ENCODE assay signal across 8 cellular contexts in genomic region chr15:62896380-62896866, GRCh38.
DNase-seq lines count a peak whose midpoint lies in the region; ATAC-seq and TF ChIP-seq lines count a peak whose summit lies in the region.
"Had no signal": no experiment of that assay in that cellular context is flagged by ENCODE, and none has a peak within 500 bp of the region (broad histone marks: within the 10 kb centered on the region; RNA-seq: fewer than 3 reads in every experiment).

No MANE protein-coding gene starts in this region.

- H3K27ac ChIP-seq in IMR-90 (ENCODE audit: insufficient read depth, low read length) = peak overlapping the region; percentile 100
- H3K27ac ChIP-seq in brain microvascular endothelial cell = peak overlapping the region; percentile 100
- H3K27ac ChIP-seq in thymus (ENCODE audit: low read depth) = peak overlapping the region; percentile 3
- H3K27ac ChIP-seq in upper lobe of right lung = no peak overlapping the region

- in situ Hi-C loops in IMR-90 (cut with MboI; ENCODE audit: low sequenced_read_pairs) (loop anchor here (10.0 kb wide), 1 partner anchor 148 kb away; the partner anchor contains the start of gene TPM1), brain microvascular endothelial cell (cut with HindIII; ENCODE audit: low pct_ligation_motif_present, low sequenced_read_pairs) (no loop called here)

- H3K79me1 ChIP-seq in IMR-90 (ENCODE audit: low read depth in 1 of 2, low read length in 2 of 2) = peaks cover 0 to 9% of the 10 kb centered on the region in 2 experiments; a peak in 2 of 4 replicates

- BruUV-seq in IMR-90 (replicated peaks; lab: Mats Ljungman, UMichigan) = no TSS peak

- peak overlapping the region; percentile 98 for H2AK9ac ChIP-seq in IMR-90 (replicated peaks; ENCODE audit: low read depth, low read length, poor library complexity)

- peak overlapping the region; percentile 98 for H2BK20ac ChIP-seq in IMR-90 (ENCODE audit: low read depth, low read length)

- no peak for TF ChIP-seq CTCF in IMR-90 (conservative IDR thresholded peaks at IDR 0.05; ENCODE audit: low read depth, low read length)
- TF ChIP-seq CTCF in brain microvascular endothelial cell (IDR thresholded peaks at IDR 0.05; ENCODE audit: low read depth, low read length, missing control alignments) = no peak
- no peak for TF ChIP-seq CTCF in upper lobe of right lung (IDR thresholded peaks at IDR 0.05)

- POLR2A ChIA-PET in IMR-90 (lab: Charles Lee; ENCODE audit: unreplicated experiment) = interaction anchor here (0.6 to 1.8 kb wide), 4 partner anchors 21 to 151 kb away, joined by 3 to 8 read pairs (median 6); no protein-coding TSS in a partner anchor

- H4K5ac ChIP-seq in IMR-90 (ENCODE audit: low read depth, low read length) = peak overlapping the region; percentile 99

- H3K9me1 ChIP-seq in IMR-90 (ENCODE audit: insufficient read depth, low read length) = peaks cover 25% of the 10 kb centered on the region

- TF ChIP-seq RAD21 in IMR-90 (IDR thresholded peaks at IDR 0.05; ENCODE audit: low read length) = no peak

- H2AK5ac ChIP-seq in IMR-90 (ENCODE audit: low read depth, low read length) = peak overlapping the region; percentile 100

- H3K27me3 ChIP-seq in IMR-90 (ENCODE audit: control insufficient read depth, insufficient read depth, low read length) = no peaks in the 10 kb centered on the region
- no peaks in the 10 kb centered on the region for H3K27me3 ChIP-seq in brain microvascular endothelial cell (replicated peaks)
- H3K27me3 ChIP-seq in thymus (ENCODE audit: control insufficient read depth, insufficient read depth) = no peaks in the 10 kb centered on the region
- no peaks in the 10 kb centered on the region for H3K27me3 ChIP-seq in upper lobe of right lung

- H4K20me1 ChIP-seq in IMR-90 (ENCODE audit: insufficient read depth, low read length) = no peaks in the 10 kb centered on the region; the same call in 1 of the 2 replicates

- no peaks in the 10 kb centered on the region for H3K36me3 ChIP-seq in IMR-90 (ENCODE audit: control insufficient read depth, insufficient read depth, low read length)
- H3K36me3 ChIP-seq in brain microvascular endothelial cell (replicated peaks) = no peaks in the 10 kb centered on the region
- H3K36me3 ChIP-seq in thymus (ENCODE audit: control insufficient read depth, insufficient read depth) = no peaks in the 10 kb centered on the region
- H3K36me3 ChIP-seq in upper lobe of right lung = no peaks in the 10 kb centered on the region

- CTCF ChIA-PET in IMR-90 (lab: Yijun Ruan, JAX) = interaction anchor here (1.0 to 1.2 kb wide), 2 partner anchors 26 to 151 kb away, joined by 3 read pairs; no protein-coding TSS in a partner anchor

- no peak for DNase-seq in IMR-90
- peak; percentile 31 for DNase-seq in brain microvascular endothelial cell
- peak; percentile 33 for DNase-seq in left kidney (ENCODE audit: low read depth, low spot score)
- no peak for DNase-seq in NCI-H2196 treated with DMSO at 0.1 percent for 48 hours (lab: John Stamatoyannopoulos, UW; ENCODE audit: unreplicated experiment)
- DNase-seq in NCI-H510A (lab: John Stamatoyannopoulos, UW) = no peak
- no peak for DNase-seq in upper lobe of right lung
- DNase-seq: NCI-H1694 had no signal

- peak overlapping the region; percentile 97 for H3K56ac ChIP-seq in IMR-90 (ENCODE audit: extremely low read depth, insufficient read depth, low read length)

- H3K4me1 ChIP-seq in IMR-90 (ENCODE audit: control insufficient read depth, insufficient read depth, low read length) (peaks cover 25% of the 10 kb centered on the region), thymus (ENCODE audit: control insufficient read depth, insufficient read depth, low read length) (no peaks in the 10 kb centered on the region), upper lobe of right lung (peaks cover 14% of the 10 kb centered on the region)

- H3K18ac ChIP-seq in IMR-90 (ENCODE audit: low read depth, low read length) = peak overlapping the region; percentile 100

- intact Hi-C loops in IMR-90 (cut with micrococcal nuclease) = loop anchor here (2.0 to 10.0 kb wide), 3 partner anchors 32 to 146 kb away; partner anchors contain the start of gene TPM1
- intact Hi-C loops in upper lobe of right lung (cut with DNase I) = no loop called here

- peak overlapping the region; percentile 96 to 98 for H4K8ac ChIP-seq in IMR-90 (ENCODE audit: low read depth in 2 of 2, low read length in 2 of 2)

- H3K4me3 ChIP-seq in IMR-90 (ENCODE audit: insufficient read depth, low read depth, low read length) = no peak overlapping the region
- no peak overlapping the region for H3K4me3 ChIP-seq in brain microvascular endothelial cell (ENCODE audit: low read depth, low read length)
- no peak overlapping the region for H3K4me3 ChIP-seq in thymus (ENCODE audit: low read length)
- no peak overlapping the region for H3K4me3 ChIP-seq in upper lobe of right lung

- H3K9me3 ChIP-seq in IMR-90 (ENCODE audit: control insufficient read depth, insufficient read depth, low read length) = no peaks in the 10 kb centered on the region
- no peaks in the 10 kb centered on the region for H3K9me3 ChIP-seq in thymus (ENCODE audit: control insufficient read depth)
- no peaks in the 10 kb centered on the region for H3K9me3 ChIP-seq in upper lobe of right lung

- no peak for TF ChIP-seq POLR2A in IMR-90 (IDR thresholded peaks at IDR 0.05; ENCODE audit: low read depth, low read length)

- peak overlapping the region; percentile 100 for H2BK120ac ChIP-seq in IMR-90 (ENCODE audit: low read depth, low read length)

- peak overlapping the region; percentile 80 for H3K9ac ChIP-seq in IMR-90 (ENCODE audit: low read depth, low read length)

- peak overlapping the region; percentile 100 for H3K4ac ChIP-seq in IMR-90 (ENCODE audit: low read depth, low read length)

- H4K91ac ChIP-seq in IMR-90 (ENCODE audit: insufficient read depth, low read depth, low read length) = peak overlapping the region; percentile 100

- dilution Hi-C loops in IMR-90 (cut with HindIII; ENCODE audit: low sequenced_read_pairs, unreplicated experiment) = no loop called here

- peak overlapping the region; percentile 100 for H2BK5ac ChIP-seq in IMR-90 (ENCODE audit: low read depth, low read length, poor library complexity, severe bottlenecking)

- WGBS in IMR-90 (ENCODE audit: extremely low coverage in 2 of 2, insufficient read length in 1 of 2), 2 experiments = 83% methylated on average over 1 of the region's 3 CpGs; no CpG with 5 or more reads in 1 of the 2 experiments
- WGBS in thymus = 90% methylated on average over 3 of the region's 3 CpGs

- H3K14ac ChIP-seq in IMR-90 (replicated peaks; ENCODE audit: low read depth, low read length) = peak overlapping the region; percentile 99

- H3K4me2 ChIP-seq in IMR-90 (ENCODE audit: low read depth, low read length) = peak overlapping the region; percentile 51

- ATAC-seq in IMR-90 (ENCODE audit: low read depth) (peak; percentile 15), upper lobe of right lung (no peak)

- peak overlapping the region; percentile 96 for H3K23ac ChIP-seq in IMR-90 (ENCODE audit: low read depth, low read length)

- peak overlapping the region; percentile 66 for H2AFZ ChIP-seq in IMR-90 (replicated peaks; ENCODE audit: low read length, poor library complexity)

- H2BK15ac ChIP-seq in IMR-90 (ENCODE audit: low read depth, low read length) = peak overlapping the region; percentile 83

TF ChIP-seq in IMR-90, 13 proteins besides CTCF, POLR2A, EP300 and RAD21:
- TF ChIP-seq MAFK (IDR thresholded peaks at IDR 0.05; ENCODE audit: low read depth, low read length) = no peak
- TF ChIP-seq MXI1 (IDR thresholded peaks at IDR 0.05; ENCODE audit: borderline replicate concordance, low read depth, low read length) = no peak
- TF ChIP-seq MAZ (IDR thresholded peaks at IDR 0.05; ENCODE audit: borderline replicate concordance, low read depth, low read length) = no peak
- TF ChIP-seq RFX5 (IDR thresholded peaks at IDR 0.05; ENCODE audit: low read depth, low read length) = no peak
- no peak for TF ChIP-seq FOS (IDR thresholded peaks at IDR 0.05; ENCODE audit: low read depth, low read length)
- no peak for TF ChIP-seq SMC3 (IDR thresholded peaks at IDR 0.05; ENCODE audit: low read depth, low read length)
- no peak for TF ChIP-seq BHLHE40 (IDR thresholded peaks at IDR 0.05; ENCODE audit: low read depth, low read length)
- TF ChIP-seq CEBPB (IDR thresholded peaks at IDR 0.05; ENCODE audit: low read depth, low read length) = no peak
- TF ChIP-seq, protein P1, sequence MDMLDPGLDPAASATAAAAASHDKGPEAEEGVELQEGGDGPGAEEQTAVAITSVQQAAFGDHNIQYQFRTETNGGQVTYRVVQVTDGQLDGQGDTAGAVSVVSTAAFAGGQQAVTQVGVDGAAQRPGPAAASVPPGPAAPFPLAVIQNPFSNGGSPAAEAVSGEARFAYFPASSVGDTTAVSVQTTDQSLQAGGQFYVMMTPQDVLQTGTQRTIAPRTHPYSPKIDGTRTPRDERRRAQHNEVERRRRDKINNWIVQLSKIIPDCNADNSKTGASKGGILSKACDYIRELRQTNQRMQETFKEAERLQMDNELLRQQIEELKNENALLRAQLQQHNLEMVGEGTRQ (IDR thresholded peaks at IDR 0.05; ENCODE audit: low read depth, low read length) = no peak
- TF ChIP-seq CHD1 (IDR thresholded peaks at IDR 0.05; ENCODE audit: low read depth, low read length) = no peak
- no peak for TF ChIP-seq ELK1 (IDR thresholded peaks at IDR 0.05; ENCODE audit: borderline replicate concordance, low read depth, low read length)
- no peak for TF ChIP-seq NFE2L2 (IDR thresholded peaks at IDR 0.05; ENCODE audit: low read depth, low read length)
- TF ChIP-seq RCOR1 (IDR thresholded peaks at IDR 0.05; ENCODE audit: insufficient replicate concordance, low read length) = no peak
TF ChIP-seq in IMR-90: peak in this region for 0.

Comparison
In these comparisons a context has a peak if more than half of its experiments do, and no peak if none do; other contexts are left out.
1. DNase-seq: peak in brain microvascular endothelial cell (single experiment) and left kidney (single experiment); none in IMR-90 (single experiment), NCI-H2196 treated with DMSO at 0.1 percent for 48 hours (single experiment), NCI-H510A (single experiment) and upper lobe of right lung (single experiment).